Comparison of ENCODE assay signal across 8 cellular contexts in genomic region chr11:62708423-62709261, GRCh38. TPM values are rescaled to one million over a fixed set of nuclear protein-coding genes. Genes with fewer than 3 reads are reported as not detected.
DNase-seq lines count a peak whose midpoint lies in the region; ATAC-seq, FAIRE-seq and TF ChIP-seq lines count a peak whose summit lies in the region.

No MANE protein-coding gene starts in this region.

- no peak for DNase-seq in GM12891 (ENCODE audit: insufficient read length, low spot score)
- peak; percentile 34 for DNase-seq in SK-N-DZ (ENCODE audit: low spot score)
- DNase-seq in K562 (ENCODE audit: extremely low read depth in 1 of 4, low spot score in 3 of 4), result peak in 1 of 4 experiments; percentile 46
- no peak for DNase-seq in right lobe of liver
- peak; percentile 34 for DNase-seq in stimulated activated naive B cell treated with anti-CD40 and anti-IgM and Interleukin-4, amounts not matched to agents 10 μg/mL and 1 μg/mL and 100 μg/mL, for 72 hours
- DNase-seq in hippocampal formation (lab: John Stamatoyannopoulos, UW), result no peak
- no peak for DNase-seq in SW 1271 (lab: John Stamatoyannopoulos, UW)

- TF ChIP-seq POLR2A in GM12891 (IDR thresholded peaks at IDR 0.05; ENCODE audit: low read depth, low read length) (no peak), K562 (conservative IDR thresholded peaks at IDR 0.05) (no peak), right lobe of liver (IDR thresholded peaks at IDR 0.05) (no peak)

- no peaks in the 10 kb centered on the region for H3K27me3 ChIP-seq in K562 (ENCODE audit: control insufficient read depth in 2 of 2, insufficient read depth in 2 of 2, low read length in 2 of 2)
- no peaks in the 10 kb centered on the region for H3K27me3 ChIP-seq in right lobe of liver

- ATAC-seq in K562 (no peak), right lobe of liver (no peak), HG03565 (IDR thresholded peaks at IDR 0.05; ENCODE audit: unreplicated experiment) (no peak)
- ATAC-seq in stimulated activated naive B cell treated with anti-CD40 and anti-IgM and Interleukin-4, amounts not matched to agents 10 μg/mL and 1 μg/mL and 100 μg/mL, for 72 hours (replicated peaks), result peak; percentile 20 to 25

- H3K27ac ChIP-seq in K562 (ENCODE audit: extremely low read depth, low read depth, low read length) (peak overlapping the region; percentile 19; the same call in 1 of the 3 replicates), right lobe of liver (peak overlapping the region; percentile 96)

- H3K9ac ChIP-seq in K562 (ENCODE audit: insufficient read depth in 1 of 2, low read depth in 2 of 2, low read length in 2 of 2), result peak overlapping the region in 1 of 2 experiments; percentile 66; a peak in 1 of 4 replicates

- in situ Hi-C loops in K562 (cut with MboI), result no loop called here

- POLR2A ChIA-PET in K562 (lab: Yijun Ruan, JAX), result interaction anchor here (0.6 to 4.1 kb wide), 10 partner anchors 9 to 132 kb away, joined by 3 to 31 read pairs (median 5); partner anchors contain the start of genes C11orf98, CSKMT, HNRNPUL2 and TTC9C

- peak; percentile 20 for FAIRE-seq in GM12891 (lab: Jason Lieb, UNC)
- FAIRE-seq in K562 (lab: Jason Lieb, UNC), result no peak

- TF ChIP-seq RAD21 in K562 (CRISPR knock-in tag; conservative IDR thresholded peaks at IDR 0.05 in 1 of 2, IDR thresholded peaks at IDR 0.05 in 1 of 2), result no peak

- H3K4me1 ChIP-seq in K562 (replicated peaks in 1 of 2; ENCODE audit: control insufficient read depth in 2 of 2, insufficient read depth in 2 of 2, low read length in 2 of 2) (peaks cover 34 to 46% of the 10 kb centered on the region in 2 experiments), right lobe of liver (peaks cover 0 to 53% (median 24%) of the 10 kb centered on the region in 4 donors)

- 69% methylated on average over 12 of the region's 12 CpGs for WGBS in K562 (ENCODE audit: insufficient coverage, low coverage, missing lambda C conversion rate)
- 16% methylated on average over 9 of the region's 12 CpGs for WGBS in right lobe of liver (ENCODE audit: insufficient coverage, low coverage, low lambda C conversion rate, missing lambda C conversion rate)

- TF ChIP-seq CTCF in K562 (IDR thresholded peaks at IDR 0.05 in 2 of 3, conservative IDR thresholded peaks at IDR 0.05 in 1 of 3; ENCODE audit: insufficient read depth in 2 of 3, low read depth in 1 of 3, low read length in 3 of 3) (no peak), right lobe of liver (IDR thresholded peaks at IDR 0.05) (no peak)

- H3K9me3 ChIP-seq in K562 (replicated peaks; ENCODE audit: control insufficient read depth, insufficient read depth, low read depth, low read length) (no peaks in the 10 kb centered on the region), right lobe of liver (no peaks in the 10 kb centered on the region)

- peaks cover 0 to 1% of the 10 kb centered on the region in 2 donors for H3K9me3 Mint-ChIP-seq in stimulated activated naive B cell treated with anti-CD40 and anti-IgM and Interleukin-4, amounts not matched to agents 10 μg/mL and 1 μg/mL and 100 μg/mL, for 72 hours

- H4K20me1 ChIP-seq in K562 (replicated peaks; ENCODE audit: control insufficient read depth, insufficient read depth, low read length), result peaks cover 7% of the 10 kb centered on the region

- H3K4me1 Mint-ChIP-seq in stimulated activated naive B cell treated with anti-CD40 and anti-IgM and Interleukin-4, amounts not matched to agents 10 μg/mL and 1 μg/mL and 100 μg/mL, for 72 hours, result peaks cover 46 to 75% of the 10 kb centered on the region in 2 donors

- H3K4me3 Mint-ChIP-seq in stimulated activated naive B cell treated with anti-CD40 and anti-IgM and Interleukin-4, amounts not matched to agents 10 μg/mL and 1 μg/mL and 100 μg/mL, for 72 hours, result peak overlapping the region; percentile 90 to 92

- no peak overlapping the region for H3K4me2 ChIP-seq in K562 (ENCODE audit: insufficient read depth, low read length)

- H3K36me3 ChIP-seq in K562 (ENCODE audit: control insufficient read depth, insufficient read depth, low read length), result peaks cover 74% of the 10 kb centered on the region
- peaks cover 0 to 22% (median 3%) of the 10 kb centered on the region in 4 donors for H3K36me3 ChIP-seq in right lobe of liver

- H3K36me3 Mint-ChIP-seq in stimulated activated naive B cell treated with anti-CD40 and anti-IgM and Interleukin-4, amounts not matched to agents 10 μg/mL and 1 μg/mL and 100 μg/mL, for 72 hours, result peaks cover 29 to 52% of the 10 kb centered on the region in 2 donors

- H3K79me2 ChIP-seq in K562 (ENCODE audit: control insufficient read depth, insufficient read depth, low read length), result peaks cover 24% of the 10 kb centered on the region

- CTCF ChIA-PET in K562 (lab: Yijun Ruan, JAX; ENCODE audit: low intra/inter-chr PET ratio), result no interaction called here

- H2AFZ ChIP-seq in K562 (ENCODE audit: low read depth, low read length), result no peak overlapping the region

- no peak overlapping the region for H3K4me3 ChIP-seq in K562
- H3K4me3 ChIP-seq in right lobe of liver, result peak overlapping the region; percentile 52 to 63 (median 58)

- BruUV-seq in K562 (replicated peaks; lab: Mats Ljungman, UMichigan), result no TSS peak

- H3K27ac Mint-ChIP-seq in stimulated activated naive B cell treated with anti-CD40 and anti-IgM and Interleukin-4, amounts not matched to agents 10 μg/mL and 1 μg/mL and 100 μg/mL, for 72 hours, result peak overlapping the region; percentile 95

- intact Hi-C loops in K562 (cut with micrococcal nuclease) (loop anchor here (5.0 kb wide), 1 partner anchor 311 kb away; no protein-coding TSS in a partner anchor), right lobe of liver (cut with DNase I) (no loop called here)

- peaks cover 2% of the 10 kb centered on the region for H3K9me1 ChIP-seq in K562 (ENCODE audit: control insufficient read depth, insufficient read depth, low read length)

- TF ChIP-seq EP300 in K562 (IDR thresholded peaks at IDR 0.05; ENCODE audit: low read length), result no peak

- no peaks in the 10 kb centered on the region for H3K27me3 Mint-ChIP-seq in stimulated activated naive B cell treated with anti-CD40 and anti-IgM and Interleukin-4, amounts not matched to agents 10 μg/mL and 1 μg/mL and 100 μg/mL, for 72 hours

RNA-seq across cellular contexts. Expression of gene GNG3, which starts 1.2 kb away (rescaled TPM):
- 0.14 TPM for polyA plus RNA-seq in GM12891 (2012; ENCODE audit: low read depth, missing spikeins)
- polyA plus RNA-seq in SK-N-DZ (2014; cell fraction: cytosol; rRNA removed), result 30.5 and 31.9 TPM in 2 replicates
- polyA plus RNA-seq in SK-N-DZ (2014; cell fraction: nucleus; rRNA removed), result 7.3 and 9.6 TPM in 2 replicates
- total RNA-seq in K562 (2011; cell fraction: chromatin; rRNA removed; ENCODE audit: low replicate concordance), result not detected in 2 replicates
- not detected in 2 replicates for total RNA-seq in K562 (2011; cell fraction: nucleolus; rRNA removed)
- total RNA-seq in K562 (2011; cell fraction: nucleoplasm; rRNA removed), result 0.51 TPM in 1 of 2 replicates, not detected in the other
- total RNA-seq in K562 (2014; rRNA removed) (not detected in 2 replicates), K562 (2014; rRNA removed; fragmentation: Illumina TruSeq; extraction: Trizol) (not detected in 2 replicates), K562 (2015; rRNA removed; fragmentation: Illumina TruSeq; extraction: Trizol) (not detected in 2 replicates), K562 (2021) (not detected in 2 replicates), right lobe of liver (not detected)
- polyA plus RNA-seq in K562 (2011; rRNA removed) (not detected in 2 replicates), K562 (2014; fragmentation: Illumina TruSeq; extraction: Trizol) (not detected in 2 replicates), K562 (2014; fragmentation: Nextera tagmentation; extraction: Ambion mirVana) (under 1 TPM in 1 of 2 experiments, not detected in 1; 0.07 TPM), K562 (2014; rRNA removed) (not detected in 2 replicates)
- polyA plus RNA-seq in K562 (2011; cell fraction: cytosol; rRNA removed), result not detected in 2 replicates
- not detected in 2 replicates for polyA plus RNA-seq in K562 (2011; cell fraction: nucleus; rRNA removed)
- 0.31 and 0.47 TPM in 2 replicates for polyA plus RNA-seq in K562 (2012)
- polyA minus RNA-seq in K562 (2011; rRNA and poly(A)+ RNA removed), result not detected in 2 replicates
- polyA minus RNA-seq in K562 (2011; cell fraction: cytosol; rRNA and poly(A)+ RNA removed), result not detected in 2 replicates
- polyA minus RNA-seq in K562 (2011; cell fraction: nucleus; rRNA and poly(A)+ RNA removed), result not detected in 2 replicates

RNA-seq across cellular contexts. Expression of gene BSCL2, which starts 1.4 kb away (rescaled TPM):
- polyA plus RNA-seq in GM12891 (2012; ENCODE audit: low read depth, missing spikeins), result 28.0 TPM
- polyA plus RNA-seq in SK-N-DZ (2014; cell fraction: cytosol; rRNA removed), result 164 and 171 TPM in 2 replicates
- 168 and 227 TPM in 2 replicates for polyA plus RNA-seq in SK-N-DZ (2014; cell fraction: nucleus; rRNA removed)
- total RNA-seq in K562 (2011; cell fraction: chromatin; rRNA removed; ENCODE audit: low replicate concordance), result 102 and 143 TPM in 2 replicates
- 134 and 149 TPM in 2 replicates for total RNA-seq in K562 (2011; cell fraction: nucleolus; rRNA removed)
- 116 and 122 TPM in 2 replicates for total RNA-seq in K562 (2011; cell fraction: nucleoplasm; rRNA removed)
- total RNA-seq in K562 (2014; rRNA removed) (35.6 and 43.5 TPM in 2 replicates), K562 (2014; rRNA removed; fragmentation: Illumina TruSeq; extraction: Trizol) (19.8 and 25.8 TPM in 2 replicates), K562 (2015; rRNA removed; fragmentation: Illumina TruSeq; extraction: Trizol) (33.1 and 35.2 TPM in 2 replicates), K562 (2021) (37.0 and 44.5 TPM in 2 replicates), right lobe of liver (10 to 100 TPM; 18.8 to 41.4 (median 34.3) TPM)
- polyA plus RNA-seq in K562 (2011; rRNA removed) (47.7 and 53.1 TPM in 2 replicates), K562 (2014; fragmentation: Illumina TruSeq; extraction: Trizol) (30.6 and 36.6 TPM in 2 replicates), K562 (2014; fragmentation: Nextera tagmentation; extraction: Ambion mirVana) (10 to 100 TPM; 18.9 to 30.1 TPM), K562 (2014; rRNA removed) (46.2 and 51.7 TPM in 2 replicates)
- 94.8 and 124 TPM in 2 replicates for polyA plus RNA-seq in K562 (2011; cell fraction: cytosol; rRNA removed)
- polyA plus RNA-seq in K562 (2011; cell fraction: nucleus; rRNA removed), result 124 and 160 TPM in 2 replicates
- polyA plus RNA-seq in K562 (2012), result 35.6 and 40.3 TPM in 2 replicates
- 38.4 and 44.7 TPM in 2 replicates for polyA minus RNA-seq in K562 (2011; rRNA and poly(A)+ RNA removed)
- polyA minus RNA-seq in K562 (2011; cell fraction: cytosol; rRNA and poly(A)+ RNA removed), result 19.9 and 21.2 TPM in 2 replicates
- polyA minus RNA-seq in K562 (2011; cell fraction: nucleus; rRNA and poly(A)+ RNA removed), result 38.1 and 40.0 TPM in 2 replicates

RNA-seq across cellular contexts. Expression of gene HNRNPUL2, which starts 18.6 kb away (rescaled TPM):
- 54.7 TPM for polyA plus RNA-seq in GM12891 (2012; ENCODE audit: low read depth, missing spikeins)
- polyA plus RNA-seq in SK-N-DZ (2014; cell fraction: cytosol; rRNA removed), result 13.7 and 19.1 TPM in 2 replicates
- polyA plus RNA-seq in SK-N-DZ (2014; cell fraction: nucleus; rRNA removed), result 7.2 and 24.5 TPM in 2 replicates
- total RNA-seq in K562 (2011; cell fraction: chromatin; rRNA removed; ENCODE audit: low replicate concordance), result 97.1 and 127 TPM in 2 replicates
- 33.5 and 44.5 TPM in 2 replicates for total RNA-seq in K562 (2011; cell fraction: nucleolus; rRNA removed)
- 63.0 and 70.1 TPM in 2 replicates for total RNA-seq in K562 (2011; cell fraction: nucleoplasm; rRNA removed)
- total RNA-seq in K562 (2014; rRNA removed), result 7.8 and 9.0 TPM in 2 replicates
- total RNA-seq in K562 (2014; rRNA removed; fragmentation: Illumina TruSeq; extraction: Trizol), result 15.2 and 18.9 TPM in 2 replicates
- total RNA-seq in K562 (2015; rRNA removed; fragmentation: Illumina TruSeq; extraction: Trizol), result 17.5 and 18.2 TPM in 2 replicates
- 22.4 and 31.9 TPM in 2 replicates for total RNA-seq in K562 (2021)
- polyA plus RNA-seq in K562 (2011; rRNA removed), result 14.4 and 15.4 TPM in 2 replicates
- 6.7 and 10.7 TPM in 2 replicates for polyA plus RNA-seq in K562 (2011; cell fraction: cytosol; rRNA removed)
- 15.1 and 19.5 TPM in 2 replicates for polyA plus RNA-seq in K562 (2011; cell fraction: nucleus; rRNA removed)
- 32.2 and 50.2 TPM in 2 replicates for polyA plus RNA-seq in K562 (2012)
- 44.3 and 45.4 TPM in 2 replicates for polyA plus RNA-seq in K562 (2014; fragmentation: Illumina TruSeq; extraction: Trizol)
- polyA plus RNA-seq in K562 (2014; fragmentation: Nextera tagmentation; extraction: Ambion mirVana), result 1 to 10 TPM in 1 of 2 experiments, under 1 TPM in 1; 0.89 to 1.4 TPM
- polyA plus RNA-seq in K562 (2014; rRNA removed), result 23.8 and 32.3 TPM in 2 replicates
- polyA minus RNA-seq in K562 (2011; rRNA and poly(A)+ RNA removed), result 17.4 and 25.6 TPM in 2 replicates
- 10.1 and 10.6 TPM in 2 replicates for polyA minus RNA-seq in K562 (2011; cell fraction: cytosol; rRNA and poly(A)+ RNA removed)
- 11.8 and 22.9 TPM in 2 replicates for polyA minus RNA-seq in K562 (2011; cell fraction: nucleus; rRNA and poly(A)+ RNA removed)
- total RNA-seq in right lobe of liver, result 10 to 100 TPM in 4 of 6 experiments, 1 to 10 TPM in 2; 7.9 to 17.1 (median 13.3) TPM

RNA-seq across cellular contexts. Expression of gene LRRN4CL, which starts 19.3 kb away (rescaled TPM):
- 0.06 TPM for polyA plus RNA-seq in GM12891 (2012; ENCODE audit: low read depth, missing spikeins)
- polyA plus RNA-seq in SK-N-DZ (2014; cell fraction: cytosol; rRNA removed), result 0.03 TPM in 1 of 2 replicates, not detected in the other
- 0.70 and 1.8 TPM in 2 replicates for polyA plus RNA-seq in SK-N-DZ (2014; cell fraction: nucleus; rRNA removed)
- 0.60 and 2.0 TPM in 2 replicates for total RNA-seq in K562 (2011; cell fraction: chromatin; rRNA removed; ENCODE audit: low replicate concordance)
- 1.3 and 1.4 TPM in 2 replicates for total RNA-seq in K562 (2011; cell fraction: nucleolus; rRNA removed)
- 1.4 and 1.5 TPM in 2 replicates for total RNA-seq in K562 (2011; cell fraction: nucleoplasm; rRNA removed)
- 0.05 and 0.12 TPM in 2 replicates for total RNA-seq in K562 (2014; rRNA removed)
- total RNA-seq in K562 (2014; rRNA removed; fragmentation: Illumina TruSeq; extraction: Trizol), result 0.04 TPM in 1 of 2 replicates, not detected in the other
- 0.11 TPM in 2 replicates for total RNA-seq in K562 (2015; rRNA removed; fragmentation: Illumina TruSeq; extraction: Trizol)
- 0.07 and 0.22 TPM in 2 replicates for total RNA-seq in K562 (2021)
- polyA plus RNA-seq in K562 (2011; rRNA removed), result 0.08 TPM in 1 of 2 replicates, not detected in the other
- 0.03 TPM in 1 of 2 replicates, not detected in the other for polyA plus RNA-seq in K562 (2011; cell fraction: cytosol; rRNA removed)
- polyA plus RNA-seq in K562 (2011; cell fraction: nucleus; rRNA removed), result 0.34 and 0.55 TPM in 2 replicates
- 0.09 and 0.15 TPM in 2 replicates for polyA plus RNA-seq in K562 (2012)
- 0.06 TPM in 1 of 2 replicates, not detected in the other for polyA plus RNA-seq in K562 (2014; fragmentation: Illumina TruSeq; extraction: Trizol)
- polyA plus RNA-seq in K562 (2014; fragmentation: Nextera tagmentation; extraction: Ambion mirVana), result not detected
- 0.03 and 0.13 TPM in 2 replicates for polyA plus RNA-seq in K562 (2014; rRNA removed)
- 0.18 and 0.27 TPM in 2 replicates for polyA minus RNA-seq in K562 (2011; rRNA and poly(A)+ RNA removed)
- not detected in 2 replicates for polyA minus RNA-seq in K562 (2011; cell fraction: cytosol; rRNA and poly(A)+ RNA removed)
- polyA minus RNA-seq in K562 (2011; cell fraction: nucleus; rRNA and poly(A)+ RNA removed), result 0.56 and 1.1 TPM in 2 replicates
- total RNA-seq in right lobe of liver, result under 1 TPM in 1 of 6 experiments, not detected in 5; 0.12 TPM

RNA-seq across cellular contexts. Expression of gene TTC9C, which starts 19.6 kb away (rescaled TPM):
- 43.2 TPM for polyA plus RNA-seq in GM12891 (2012; ENCODE audit: low read depth, missing spikeins)
- 31.3 and 85.2 TPM in 2 replicates for polyA plus RNA-seq in SK-N-DZ (2014; cell fraction: cytosol; rRNA removed)
- 18.3 and 28.7 TPM in 2 replicates for polyA plus RNA-seq in SK-N-DZ (2014; cell fraction: nucleus; rRNA removed)
- 26.7 and 28.7 TPM in 2 replicates for total RNA-seq in K562 (2011; cell fraction: chromatin; rRNA removed; ENCODE audit: low replicate concordance)
- total RNA-seq in K562 (2011; cell fraction: nucleolus; rRNA removed), result 19.0 and 21.8 TPM in 2 replicates
- 33.8 and 55.3 TPM in 2 replicates for total RNA-seq in K562 (2011; cell fraction: nucleoplasm; rRNA removed)
- total RNA-seq in K562 (2014; rRNA removed) (33.7 and 39.6 TPM in 2 replicates), K562 (2014; rRNA removed; fragmentation: Illumina TruSeq; extraction: Trizol) (27.7 and 36.3 TPM in 2 replicates), K562 (2015; rRNA removed; fragmentation: Illumina TruSeq; extraction: Trizol) (38.3 TPM in 2 replicates), K562 (2021) (34.0 and 35.1 TPM in 2 replicates), right lobe of liver (10 to 100 TPM in 3 of 6 experiments, 1 to 10 TPM in 3; 8.5 to 13.3 (median 10.6) TPM)
- polyA plus RNA-seq in K562 (2011; rRNA removed) (37.1 and 42.8 TPM in 2 replicates), K562 (2014; fragmentation: Illumina TruSeq; extraction: Trizol) (48.8 and 51.2 TPM in 2 replicates), K562 (2014; fragmentation: Nextera tagmentation; extraction: Ambion mirVana) (10 to 100 TPM; 56.5 to 59.0 TPM), K562 (2014; rRNA removed) (32.8 and 44.6 TPM in 2 replicates)
- 23.7 and 39.7 TPM in 2 replicates for polyA plus RNA-seq in K562 (2011; cell fraction: cytosol; rRNA removed)
- polyA plus RNA-seq in K562 (2011; cell fraction: nucleus; rRNA removed), result 30.6 and 32.5 TPM in 2 replicates
- polyA plus RNA-seq in K562 (2012), result 38.9 and 42.1 TPM in 2 replicates
- polyA minus RNA-seq in K562 (2011; rRNA and poly(A)+ RNA removed), result 18.1 and 21.0 TPM in 2 replicates
- 14.7 and 15.4 TPM in 2 replicates for polyA minus RNA-seq in K562 (2011; cell fraction: cytosol; rRNA and poly(A)+ RNA removed)
- polyA minus RNA-seq in K562 (2011; cell fraction: nucleus; rRNA and poly(A)+ RNA removed), result 7.7 and 10.4 TPM in 2 replicates

Comparison
In these comparisons a context has a peak if more than half of its experiments do, and no peak if none do; other contexts are left out.
1. DNase-seq: peak in SK-N-DZ (single experiment) and stimulated activated naive B cell treated with anti-CD40 and anti-IgM and Interleukin-4, amounts not matched to agents 10 μg/mL and 1 μg/mL and 100 μg/mL, for 72 hours (single experiment); none in GM12891 (single experiment), right lobe of liver (0 of 3), hippocampal formation (0 of 2) and SW 1271 (0 of 2).
2. ATAC-seq: peak in stimulated activated naive B cell treated with anti-CD40 and anti-IgM and Interleukin-4, amounts not matched to agents 10 μg/mL and 1 μg/mL and 100 μg/mL, for 72 hours (2 of 2); none in K562 (single experiment), right lobe of liver (0 of 4) and HG03565 (single experiment).